Comparison of ENCODE assay signal across 17 cellular contexts in genomic region chrX:65127804-65128203, GRCh38.
DNase-seq lines count a peak whose midpoint lies in the region; ATAC-seq and TF ChIP-seq lines count a peak whose summit lies in the region.
"Had no signal": no experiment of that assay in that cellular context is flagged by ENCODE, and none has a peak within 500 bp of the region (broad histone marks: within the 10 kb centered on the region; RNA-seq: fewer than 3 reads in every experiment).

No MANE protein-coding gene starts in this region.

- no peak overlapping the region for H3K4me3 Mint-ChIP-seq in stimulated activated naive CD8-positive, alpha-beta T cell treated with anti-CD3 and anti-CD28 coated beads, Interleukin-15, Interleukin-2, amounts not matched to agents 100 ng/mL and 50 ng/mL, for 24 hours
- no peak overlapping the region for H3K4me3 Mint-ChIP-seq in activated CD8-positive, alpha-beta T cell treated with anti-CD3 and anti-CD28 coated beads for 36 hours
- H3K4me3 Mint-ChIP-seq: HFFc6 had no signal

- H3K36me3 Mint-ChIP-seq in stimulated activated naive CD8-positive, alpha-beta T cell treated with anti-CD3 and anti-CD28 coated beads, Interleukin-15, Interleukin-2, amounts not matched to agents 100 ng/mL and 50 ng/mL, for 24 hours (ENCODE audit: low read depth) = peaks cover 41% of the 10 kb centered on the region
- peaks cover 28% of the 10 kb centered on the region for H3K36me3 Mint-ChIP-seq in activated CD8-positive, alpha-beta T cell treated with anti-CD3 and anti-CD28 coated beads for 36 hours (ENCODE audit: low read depth)

- peaks cover 16% of the 10 kb centered on the region for H3K4me1 Mint-ChIP-seq in stimulated activated naive CD8-positive, alpha-beta T cell treated with anti-CD3 and anti-CD28 coated beads, Interleukin-15, Interleukin-2, amounts not matched to agents 100 ng/mL and 50 ng/mL, for 24 hours (ENCODE audit: low read depth)
- H3K4me1 Mint-ChIP-seq in activated CD8-positive, alpha-beta T cell treated with anti-CD3 and anti-CD28 coated beads for 36 hours (ENCODE audit: low read depth) = peaks cover 10% of the 10 kb centered on the region

- intact Hi-C loops in activated CD8-positive, alpha-beta T cell treated with anti-CD3 and anti-CD28 coated beads for 36 hours (cut with micrococcal nuclease) = no loop called here

- TF ChIP-seq CTCF in activated CD8-positive, alpha-beta T cell treated with anti-CD3 and anti-CD28 coated beads for 36 hours (IDR thresholded peaks at IDR 0.05) = no peak

- CTCF ChIA-PET in activated CD8-positive, alpha-beta T cell treated with anti-CD3 and anti-CD28 coated beads for 36 hours (lab: Charles Lee) = no interaction called here

- peaks cover 28% of the 10 kb centered on the region for H3K9me3 Mint-ChIP-seq in stimulated activated naive CD8-positive, alpha-beta T cell treated with anti-CD3 and anti-CD28 coated beads, Interleukin-15, Interleukin-2, amounts not matched to agents 100 ng/mL and 50 ng/mL, for 24 hours
- peaks cover 32% of the 10 kb centered on the region for H3K9me3 Mint-ChIP-seq in activated CD8-positive, alpha-beta T cell treated with anti-CD3 and anti-CD28 coated beads for 36 hours

- peak overlapping the region; percentile 36 for H3K27ac Mint-ChIP-seq in stimulated activated naive CD8-positive, alpha-beta T cell treated with anti-CD3 and anti-CD28 coated beads, Interleukin-15, Interleukin-2, amounts not matched to agents 100 ng/mL and 50 ng/mL, for 24 hours
- H3K27ac Mint-ChIP-seq in activated CD8-positive, alpha-beta T cell treated with anti-CD3 and anti-CD28 coated beads for 36 hours = peak overlapping the region; percentile 57
- H3K27ac Mint-ChIP-seq: HFFc6 had no signal

- POLR2A ChIA-PET in activated CD8-positive, alpha-beta T cell treated with anti-CD3 and anti-CD28 coated beads for 36 hours (lab: Charles Lee) = no interaction called here

- no peak for DNase-seq in stimulated activated naive CD8-positive, alpha-beta T cell treated with anti-CD3 and anti-CD28 coated beads, Interleukin-15, Interleukin-2, amounts not matched to agents 100 U/mL and 50 U/mL, for 24 hours
- DNase-seq in KG1 (lab: John Stamatoyannopoulos, UW) = peak; percentile 7
- DNase-seq in activated CD8-positive, alpha-beta T cell treated with anti-CD3 and anti-CD28 coated beads for 36 hours = no peak
- no peak for DNase-seq in C1 segment of cervical spinal cord (lab: John Stamatoyannopoulos, UW)
- no peak for DNase-seq in activated gamma-delta T cell (lab: John Stamatoyannopoulos, UW)
- DNase-seq: activated CD8-positive, alpha-beta memory T cell treated with anti-CD3 and anti-CD28 coated beads for 24 hours; activated T-cell treated with anti-CD3 and anti-CD28 coated beads, Interleukin-2, amount 50 U/mL, for 48 hours; adrenal gland; Caco-2; HFFc6; NCI-H2107; NCI-H446 treated with DMSO at 0.1 percent for 48 hours; PC-9; SIG-M5; WERI-Rb-1 had no signal

- no peaks in the 10 kb centered on the region for H3K27me3 Mint-ChIP-seq in stimulated activated naive CD8-positive, alpha-beta T cell treated with anti-CD3 and anti-CD28 coated beads, Interleukin-15, Interleukin-2, amounts not matched to agents 100 ng/mL and 50 ng/mL, for 24 hours
- H3K27me3 Mint-ChIP-seq in activated CD8-positive, alpha-beta T cell treated with anti-CD3 and anti-CD28 coated beads for 36 hours = no peaks in the 10 kb centered on the region

- no peak for ATAC-seq in stimulated activated naive CD8-positive, alpha-beta T cell treated with anti-CD3 and anti-CD28 coated beads, Interleukin-15, Interleukin-2, amounts not matched to agents 100 U/mL and 50 U/mL, for 24 hours
- ATAC-seq in activated CD8-positive, alpha-beta T cell treated with anti-CD3 and anti-CD28 coated beads for 36 hours = no peak
- ATAC-seq in GM19351 (IDR thresholded peaks at IDR 0.05; ENCODE audit: unreplicated experiment) = no peak
